ENCODE assay signal across 20 cellular contexts in the genomic region with DNA sequence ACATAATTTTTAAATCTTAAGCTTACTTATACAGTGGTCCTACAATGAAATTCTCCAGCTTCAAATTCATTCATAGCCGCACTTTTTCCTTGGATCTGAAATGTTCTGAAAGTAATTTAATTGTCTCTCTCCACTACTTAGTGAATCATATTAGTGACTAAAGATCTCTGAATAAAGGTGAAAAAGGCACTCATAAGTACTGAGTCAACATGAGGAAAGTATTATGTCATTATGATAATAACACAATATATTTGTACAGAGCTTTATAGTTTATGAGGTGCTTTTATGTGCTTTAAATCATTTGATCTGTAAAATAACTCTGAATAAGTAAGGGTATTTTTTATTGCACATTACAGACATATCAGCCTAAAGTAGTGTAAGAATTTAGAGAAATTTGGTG.
A peak's percentile ranks its signal among the peaks of the same experiment; 100 is the strongest.
DNase-seq lines count a peak whose midpoint lies in the region; ATAC-seq and TF ChIP-seq lines count a peak whose summit lies in the region.
"Had no signal": no experiment of that assay in that cellular context is flagged by ENCODE, and none has a peak within 500 bp of the region (broad histone marks: within the 10 kb centered on the region; RNA-seq: fewer than 3 reads in every experiment).

No MANE protein-coding gene starts in this region.

- no peaks in the 10 kb centered on the region for H3K27me3 ChIP-seq in osteoblast (ENCODE audit: insufficient read depth, low read length)
- H3K27me3 ChIP-seq: BLaER1 treated with 17β-estradiol and CSF1 and Interleukin-3, amounts not matched to agents 10 nM and 100 nM had no signal

- H3K4me2 ChIP-seq in osteoblast (ENCODE audit: insufficient read depth, low read length), result no peak overlapping the region
- H3K4me2 ChIP-seq: BLaER1 treated with 17β-estradiol and CSF1 and Interleukin-3, amounts not matched to agents 10 nM and 100 nM had no signal

- no peak for TF ChIP-seq CTCF in osteoblast (IDR thresholded peaks at IDR 0.05; ENCODE audit: extremely low read depth, low read depth, low read length)

- H3K79me2 ChIP-seq in osteoblast (ENCODE audit: insufficient read depth, low read length), result no peaks in the 10 kb centered on the region

- H3K4me1 ChIP-seq in osteoblast (ENCODE audit: insufficient read depth, low read length), result no peaks in the 10 kb centered on the region
- H3K4me1 ChIP-seq: BLaER1 treated with 17β-estradiol and CSF1 and Interleukin-3, amounts not matched to agents 10 nM and 100 nM; HAP-1 had no signal

- H4K20me1 ChIP-seq in osteoblast (ENCODE audit: insufficient read depth, low read length), result no peaks in the 10 kb centered on the region
- H4K20me1 ChIP-seq: BLaER1 treated with 17β-estradiol and CSF1 and Interleukin-3, amounts not matched to agents 10 nM and 100 nM had no signal

- H3K36me3 ChIP-seq in osteoblast (ENCODE audit: insufficient read depth, low read length), result no peaks in the 10 kb centered on the region
- H3K36me3 ChIP-seq: BLaER1 treated with 17β-estradiol and CSF1 and Interleukin-3, amounts not matched to agents 10 nM and 100 nM; HAP-1 had no signal

- H3K27ac ChIP-seq in osteoblast (ENCODE audit: low read depth, low read length), result no peak overlapping the region
- H3K27ac ChIP-seq: BLaER1 treated with 17β-estradiol and CSF1 and Interleukin-3, amounts not matched to agents 10 nM and 100 nM; SK-N-MC had no signal

- DNase-seq in NCI-H1092 treated with DMSO at 0.1 percent for 48 hours (lab: John Stamatoyannopoulos, UW), result peak; percentile 15
- no peak for DNase-seq in NCI-H1092 (lab: John Stamatoyannopoulos, UW)
- DNase-seq in LHCN-M2 (ENCODE audit: low read depth), result peak; percentile 58
- DNase-seq in amniotic epithelial cell (ENCODE audit: low read depth), result peak; percentile 13
- peak; percentile 29 for DNase-seq in kidney glomerular epithelial cell (lab: John Stamatoyannopoulos, UW)
- no peak for DNase-seq in stimulated activated CD4-positive, alpha-beta T cell treated with anti-CD3 and anti-CD28 coated beads, Interleukin-4, amount 100 ng/mL, for 4 hours
- no peak for DNase-seq in osteoblast (ENCODE audit: insufficient read length, low spot score, missing footprints)
- DNase-seq: 8988T; DMS 273 treated with DMSO at 0.1 percent for 48 hours; EL; NCI-H146; NCI-H2107; NCI-H2227 treated with DMSO at 0.1 percent for 48 hours; NCI-H524 treated with DMSO at 0.1 percent for 48 hours; NK-92 treated with Interleukin-12 subunit alpha and Interleukin-12 subunit beta, amount 100 ng/mL, for 24 hours; Right ventricle myocardium superior had no signal

- no peak overlapping the region for H3K4me3 ChIP-seq in osteoblast (ENCODE audit: insufficient read depth, low read length)
- H3K4me3 ChIP-seq: BLaER1 treated with 17β-estradiol and CSF1 and Interleukin-3, amounts not matched to agents 10 nM and 100 nM; HAP-1; SK-N-MC had no signal

- ATAC-seq in GM18870 (IDR thresholded peaks at IDR 0.05; ENCODE audit: unreplicated experiment), result no peak

- H2AFZ ChIP-seq in osteoblast (ENCODE audit: low read length), result no peak overlapping the region

- H3K9me3 ChIP-seq in osteoblast (ENCODE audit: low read depth, low read length), result no peaks in the 10 kb centered on the region
- H3K9me3 ChIP-seq: BLaER1 treated with 17β-estradiol and CSF1 and Interleukin-3, amounts not matched to agents 10 nM and 100 nM; HAP-1 had no signal

Comparison
In these comparisons a context has a peak if more than half of its experiments do, and no peak if none do; other contexts are left out.
1. DNase-seq: peak in NCI-H1092 treated with DMSO at 0.1 percent for 48 hours (single experiment), LHCN-M2 (single experiment), amniotic epithelial cell (single experiment) and kidney glomerular epithelial cell (single experiment); none in NCI-H1092 (single experiment), stimulated activated CD4-positive, alpha-beta T cell treated with anti-CD3 and anti-CD28 coated beads, Interleukin-4, amount 100 ng/mL, for 4 hours (0 of 2) and osteoblast (single experiment).